Comparison of ENCODE assay signal across 7 cellular contexts in the genomic region with DNA sequence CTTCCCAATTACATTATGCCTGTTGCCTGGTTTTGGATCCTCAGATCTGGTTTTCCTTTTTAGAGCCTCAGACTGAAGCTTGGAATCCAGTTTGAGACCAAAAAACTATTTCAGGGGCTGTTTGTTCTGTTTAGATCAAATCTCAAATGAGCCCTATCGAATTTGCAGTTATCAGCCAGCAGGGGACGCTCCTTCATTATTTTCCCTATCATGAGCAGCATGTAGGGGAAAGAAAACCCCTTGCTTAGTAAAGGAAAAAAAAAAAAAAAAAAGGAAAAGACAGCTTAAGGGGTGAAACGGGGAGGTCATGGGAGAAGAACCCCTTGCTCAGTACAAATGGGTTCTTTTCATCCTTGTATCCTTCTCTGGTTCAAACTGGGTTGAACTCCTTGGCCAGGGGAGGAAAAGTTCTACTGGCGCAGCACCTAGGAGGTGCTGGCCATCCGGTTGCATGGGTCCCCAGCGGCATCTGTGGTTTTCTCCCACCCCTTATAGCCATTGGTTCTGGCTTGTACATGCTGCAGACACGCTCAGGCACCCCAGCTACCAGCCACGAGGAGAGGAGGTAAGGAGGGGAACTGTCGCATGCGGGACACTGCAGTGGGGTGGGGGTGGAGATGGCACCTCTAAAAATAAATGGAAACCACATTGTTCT.
DNase-seq lines count a peak whose midpoint lies in the region; ATAC-seq and TF ChIP-seq lines count a peak whose summit lies in the region.

No MANE protein-coding gene starts in this region.

- no peaks in the 10 kb centered on the region for H3K9me3 Mint-ChIP-seq in neural crest cell

- peak; percentile 22 for DNase-seq in KBM-7
- peak; percentile 8 for DNase-seq in astrocyte of the hippocampus (ENCODE audit: low read depth, low spot score)
- no peak for DNase-seq in neural crest cell (ENCODE audit: low read depth, low spot score)
- DNase-seq in activated effector memory CD4-positive, alpha-beta T cell treated with Interleukin-2 at 50 U/mL for 16 hours = no peak
- DNase-seq in HuH-7 (ENCODE audit: low spot score) = no peak

- in situ Hi-C loops in KBM-7 (cut with MboI; ENCODE audit: low pct_unique_long_range_greater_than_20kb, low sequenced_read_pairs) = no loop called here

- H3K4me3 Mint-ChIP-seq in neural crest cell = no peak overlapping the region

- no peak for ATAC-seq in HG03280 (IDR thresholded peaks at IDR 0.05; ENCODE audit: unreplicated experiment)

- H3K36me3 Mint-ChIP-seq in neural crest cell (ENCODE audit: low read depth) = no peaks in the 10 kb centered on the region

- no peaks in the 10 kb centered on the region for H3K27me3 Mint-ChIP-seq in neural crest cell (ENCODE audit: low read depth)

- no peaks in the 10 kb centered on the region for H3K4me1 Mint-ChIP-seq in neural crest cell

- H3K27ac Mint-ChIP-seq in neural crest cell (ENCODE audit: unreplicated experiment) = no peak overlapping the region

- TF ChIP-seq CTCF in GM12872 (IDR thresholded peaks at IDR 0.05; ENCODE audit: insufficient read depth, low read depth, low read length) (peak; percentile 63), neural crest cell (conservative IDR thresholded peaks at IDR 0.05) (peak; percentile 54)

Comparison
In these comparisons a context has a peak if more than half of its experiments do, and no peak if none do; other contexts are left out.
1. DNase-seq: peak in KBM-7 (single experiment) and astrocyte of the hippocampus (single experiment); none in neural crest cell (single experiment), activated effector memory CD4-positive, alpha-beta T cell treated with Interleukin-2 at 50 U/mL for 16 hours (single experiment) and HuH-7 (single experiment).